In the genomic region with DNA sequence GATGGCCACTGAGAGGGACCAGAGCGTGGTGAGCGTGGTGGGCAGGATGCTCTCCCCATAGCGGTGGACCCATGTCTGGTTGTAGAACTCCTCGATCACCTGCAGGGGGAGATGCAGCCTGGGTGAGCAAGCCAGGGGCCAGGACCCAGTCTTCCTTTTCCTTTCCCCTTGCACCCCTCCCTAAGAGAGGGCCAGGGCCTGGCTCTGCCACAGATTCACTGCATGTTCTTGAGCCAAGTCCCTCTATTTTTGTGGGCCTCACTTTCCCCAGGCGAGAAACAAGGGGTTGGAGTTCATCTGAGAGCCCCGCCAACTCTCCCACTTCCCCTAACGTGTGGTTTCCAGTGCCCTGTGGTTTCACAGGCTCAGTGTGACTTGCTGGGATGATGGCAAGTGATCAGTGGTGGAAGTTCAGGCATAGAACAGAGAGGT, we compare ENCODE assay signal across 8 cellular contexts. TPM values are rescaled to one million over a fixed set of nuclear protein-coding genes. Genes with fewer than 3 reads are reported as not detected.
DNase-seq lines count a peak whose midpoint lies in the region; ATAC-seq, FAIRE-seq and TF ChIP-seq lines count a peak whose summit lies in the region.

No MANE protein-coding gene starts in this region.

- H4K20me1 ChIP-seq in endothelial cell of umbilical vein (replicated peaks; ENCODE audit: control insufficient read depth, extremely low read depth, insufficient read depth, low read length), result no peaks in the 10 kb centered on the region

- DNase-seq in Right ventricle myocardium inferior (ENCODE audit: missing footprints) (no peak), right atrium auricular region (ENCODE audit: low spot score) (no peak), NB4 (ENCODE audit: low read depth) (peak; percentile 89), endothelial cell of umbilical vein (ENCODE audit: low read depth, low spot score) (peak; percentile 16), naive B cell (peak; percentile 71)
- peak; percentile 87 for DNase-seq in activated CD4-positive, alpha-beta T cell treated with anti-CD3 and anti-CD28 coated beads, Interleukin-2, amount 10 ng/mL, durations not matched to agents 24 days and 14 days

- POLR2A ChIA-PET in endothelial cell of umbilical vein (lab: Charles Lee), result no interaction called here

- ATAC-seq in Right ventricle myocardium inferior (peak; percentile 42), naive B cell (ENCODE audit: low read depth in 2 of 2) (peak; percentile 16 to 22), HG02642 (IDR thresholded peaks at IDR 0.05; ENCODE audit: poor library complexity, unreplicated experiment) (no peak), HG03025 (IDR thresholded peaks at IDR 0.05; ENCODE audit: low FRiP score, unreplicated experiment) (no peak)

- peak overlapping the region; percentile 91 for H3K27ac Mint-ChIP-seq in activated CD4-positive, alpha-beta T cell treated with anti-CD3 and anti-CD28 coated beads, Interleukin-2, amount 10 ng/mL, durations not matched to agents 24 days and 14 days
- H3K27ac Mint-ChIP-seq in naive B cell, result peak overlapping the region; percentile 94 to 100 (median 98)

- FAIRE-seq in endothelial cell of umbilical vein (lab: Jason Lieb, UNC), result peak; percentile 63

- H3K4me1 ChIP-seq in right atrium auricular region, result peaks cover 0 to 14% of the 10 kb centered on the region in 2 donors
- peaks cover 3% of the 10 kb centered on the region for H3K4me1 ChIP-seq in endothelial cell of umbilical vein (ENCODE audit: control insufficient read depth, extremely low read depth, insufficient read depth, low read length)

- H3K9me1 ChIP-seq in endothelial cell of umbilical vein (replicated peaks; ENCODE audit: control insufficient read depth, extremely low read depth, insufficient read depth, low read length), result no peaks in the 10 kb centered on the region

- H3K9ac ChIP-seq in endothelial cell of umbilical vein (replicated peaks; ENCODE audit: extremely low read depth, insufficient read depth, low read length), result no peak overlapping the region

- no TSS peak for BruUV-seq in endothelial cell of umbilical vein (replicated peaks; lab: Mats Ljungman, UMichigan)

- TF ChIP-seq POLR2A in NB4 (IDR thresholded peaks at IDR 0.05; ENCODE audit: extremely low read depth, insufficient read length) (no peak), endothelial cell of umbilical vein (IDR thresholded peaks at IDR 0.05; ENCODE audit: low read depth, low read length) (no peak)

- no peak overlapping the region for H3K4me2 ChIP-seq in endothelial cell of umbilical vein (ENCODE audit: insufficient read depth, low read length)

- H3K36me3 ChIP-seq in right atrium auricular region, result peaks cover 7% of the 10 kb centered on the region
- peaks cover 3 to 30% of the 10 kb centered on the region in 2 experiments for H3K36me3 ChIP-seq in endothelial cell of umbilical vein (ENCODE audit: control insufficient read depth in 2 of 2, extremely low read depth in 1 of 2, insufficient read depth in 2 of 2, low read length in 2 of 2)

- H3K27me3 ChIP-seq in right atrium auricular region, result no peaks in the 10 kb centered on the region
- no peaks in the 10 kb centered on the region for H3K27me3 ChIP-seq in endothelial cell of umbilical vein (ENCODE audit: control insufficient read depth in 2 of 2, insufficient read depth in 2 of 2, low read length in 2 of 2)

- peaks cover 70% of the 10 kb centered on the region for H3K36me3 Mint-ChIP-seq in activated CD4-positive, alpha-beta T cell treated with anti-CD3 and anti-CD28 coated beads, Interleukin-2, amount 10 ng/mL, durations not matched to agents 24 days and 14 days (ENCODE audit: low read depth)
- peaks cover 18 to 25% of the 10 kb centered on the region in 2 donors for H3K36me3 Mint-ChIP-seq in naive B cell

- no peaks in the 10 kb centered on the region for H3K9me3 Mint-ChIP-seq in activated CD4-positive, alpha-beta T cell treated with anti-CD3 and anti-CD28 coated beads, Interleukin-2, amount 10 ng/mL, durations not matched to agents 24 days and 14 days
- H3K9me3 Mint-ChIP-seq in naive B cell, result no peaks in the 10 kb centered on the region

- dilution Hi-C loops in endothelial cell of umbilical vein (cut with MboI; ENCODE audit: extremely low pct_ligation_motif_present, low sequenced_read_pairs), result no loop called here

- TF ChIP-seq CTCF in right atrium auricular region (IDR thresholded peaks at IDR 0.05) (peak in 1 of 2 donors; percentile 67), NB4 (IDR thresholded peaks at IDR 0.05; ENCODE audit: low read depth, low read length) (peak; percentile 45), endothelial cell of umbilical vein (IDR thresholded peaks at IDR 0.05; ENCODE audit: extremely low read depth in 1 of 2, insufficient read depth in 1 of 2, low read depth in 1 of 2, low read length in 2 of 2) (peak; percentile 57 to 65)

- no peaks in the 10 kb centered on the region for H3K79me2 ChIP-seq in endothelial cell of umbilical vein (ENCODE audit: control insufficient read depth, insufficient read depth, low read length)

- CTCF ChIA-PET in endothelial cell of umbilical vein (lab: Charles Lee), result interaction anchor here (1.2 to 1.4 kb wide), 3 partner anchors 31 to 142 kb away, joined by 3 to 4 read pairs (median 3); no protein-coding TSS in a partner anchor

- intact Hi-C loops in Right ventricle myocardium inferior (cut with DNase I) (no loop called here), endothelial cell of umbilical vein (cut with micrococcal nuclease) (loop anchor here (1.0 kb wide), 1 partner anchor 142 kb away; no protein-coding TSS in a partner anchor)
- intact Hi-C loops in activated CD4-positive, alpha-beta T cell treated with anti-CD3 and anti-CD28 coated beads, Interleukin-2, amount 10 ng/mL, durations not matched to agents 24 days and 14 days (cut with micrococcal nuclease), result loop anchor here (10.0 kb wide), 1 partner anchor 434 kb away; a partner anchor contains a TSS

- H3K27ac ChIP-seq in right atrium auricular region (no peak overlapping the region), endothelial cell of umbilical vein (ENCODE audit: insufficient read depth, low read depth, low read length) (no peak overlapping the region)

- H3K27me3 Mint-ChIP-seq in activated CD4-positive, alpha-beta T cell treated with anti-CD3 and anti-CD28 coated beads, Interleukin-2, amount 10 ng/mL, durations not matched to agents 24 days and 14 days, result no peaks in the 10 kb centered on the region
- no peaks in the 10 kb centered on the region for H3K27me3 Mint-ChIP-seq in naive B cell

- peaks cover 72% of the 10 kb centered on the region for H3K4me1 Mint-ChIP-seq in activated CD4-positive, alpha-beta T cell treated with anti-CD3 and anti-CD28 coated beads, Interleukin-2, amount 10 ng/mL, durations not matched to agents 24 days and 14 days
- peaks cover 64 to 86% (median 78%) of the 10 kb centered on the region in 3 donors for H3K4me1 Mint-ChIP-seq in naive B cell

- no peak overlapping the region for H2AFZ ChIP-seq in endothelial cell of umbilical vein (ENCODE audit: low read depth, low read length)

- H3K4me3 ChIP-seq in right atrium auricular region (no peak overlapping the region), NB4 (ENCODE audit: low read depth, low read length) (peak overlapping the region; percentile 9), endothelial cell of umbilical vein (replicated peaks in 1 of 3; ENCODE audit: insufficient read depth in 1 of 3, low read depth in 1 of 3, low read length in 3 of 3) (no peak overlapping the region)

- H3K4me3 Mint-ChIP-seq in activated CD4-positive, alpha-beta T cell treated with anti-CD3 and anti-CD28 coated beads, Interleukin-2, amount 10 ng/mL, durations not matched to agents 24 days and 14 days, result peak overlapping the region; percentile 79
- peak overlapping the region; percentile 80 to 96 (median 85) for H3K4me3 Mint-ChIP-seq in naive B cell

- H3K9me3 ChIP-seq in right atrium auricular region, result no peaks in the 10 kb centered on the region
- H3K9me3 ChIP-seq in endothelial cell of umbilical vein (replicated peaks; ENCODE audit: control insufficient read depth, insufficient read depth, low read length), result no peaks in the 10 kb centered on the region

TF ChIP-seq in endothelial cell of umbilical vein, 7 proteins besides CTCF, POLR2A, EP300 and RAD21:
- TF ChIP-seq FOS (IDR thresholded peaks at IDR 0.05; ENCODE audit: borderline replicate concordance, insufficient read depth, low read length) (no peak), EZH2 (IDR thresholded peaks at IDR 0.05; ENCODE audit: borderline replicate concordance, low read depth, low read length, severe bottlenecking) (no peak), GATA2 (IDR thresholded peaks at IDR 0.05; ENCODE audit: insufficient read depth, insufficient read length, low read depth, low read length) (no peak), JUN (IDR thresholded peaks at IDR 0.05; ENCODE audit: borderline replicate concordance, insufficient read depth, insufficient read length, low read depth) (no peak)
- TF ChIP-seq, protein P1, sequence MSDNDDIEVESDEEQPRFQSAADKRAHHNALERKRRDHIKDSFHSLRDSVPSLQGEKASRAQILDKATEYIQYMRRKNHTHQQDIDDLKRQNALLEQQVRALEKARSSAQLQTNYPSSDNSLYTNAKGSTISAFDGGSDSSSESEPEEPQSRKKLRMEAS (IDR thresholded peaks at IDR 0.05; ENCODE audit: insufficient read depth, insufficient read length), result no peak

RNA-seq across cellular contexts. Expression of a gene that starts 27.5 kb away (rescaled TPM):
- total RNA-seq in Right ventricle myocardium inferior (46.4 TPM), right atrium auricular region (10 to 100 TPM; 25.0 to 51.5 TPM), endothelial cell of umbilical vein (38.7 and 42.2 TPM in 2 replicates)
- total RNA-seq in activated CD4-positive, alpha-beta T cell treated with anti-CD3 and anti-CD28 coated beads, Interleukin-2, amount 10 ng/mL, durations not matched to agents 24 days and 14 days, result 135 and 144 TPM in 2 replicates
- polyA plus RNA-seq in endothelial cell of umbilical vein (46.5 and 52.5 TPM in 2 replicates), naive B cell (ENCODE audit: low read depth in 6 of 6) (100 to 1,000 TPM in 1 of 6 donors, 10 to 100 TPM in 5; 58.4 to 125 (median 89.7) TPM)
- polyA plus RNA-seq in endothelial cell of umbilical vein (2011; cell fraction: cytosol; rRNA removed), result 21.5 and 24.7 TPM in 2 replicates
- 28.6 and 30.8 TPM in 2 replicates for polyA plus RNA-seq in endothelial cell of umbilical vein (2011; cell fraction: nucleus; rRNA removed)
- 15.0 and 15.9 TPM in 2 replicates for polyA plus RNA-seq in endothelial cell of umbilical vein (2012)
- 37.1 and 43.2 TPM in 2 replicates for polyA minus RNA-seq in endothelial cell of umbilical vein
- polyA minus RNA-seq in endothelial cell of umbilical vein (2011; cell fraction: cytosol; rRNA and poly(A)+ RNA removed), result 19.2 TPM
- 21.7 and 24.7 TPM in 2 replicates for polyA minus RNA-seq in endothelial cell of umbilical vein (2011; cell fraction: nucleus; rRNA and poly(A)+ RNA removed)

Comparison
In these comparisons a context has a peak if more than half of its experiments do, and no peak if none do; other contexts are left out.
1. ATAC-seq: peak in Right ventricle myocardium inferior (single experiment) and naive B cell (2 of 2); none in HG02642 (single experiment) and HG03025 (single experiment).
2. DNase-seq: peak in NB4 (single experiment), activated CD4-positive, alpha-beta T cell treated with anti-CD3 and anti-CD28 coated beads, Interleukin-2, amount 10 ng/mL, durations not matched to agents 24 days and 14 days (single experiment), endothelial cell of umbilical vein (single experiment) and naive B cell (single experiment); none in Right ventricle myocardium inferior (single experiment) and right atrium auricular region (single experiment).